1 cellular context compared by ENCODE assay signal in genomic region chr1:156767101-156767878, GRCh38.
A peak's percentile ranks its signal among the peaks of the same experiment; 100 is the strongest.
TF ChIP-seq lines count a peak whose summit lies in the region.

PRCC (plus strand) TSS chr1:156767535; CDS start chr1:156767772, 237 bp downstream.

TF ChIP-seq in K562, 482 proteins besides CTCF, POLR2A, EP300 and RAD21 (continued from another document and continues in another):
- TF ChIP-seq, protein P1, sequence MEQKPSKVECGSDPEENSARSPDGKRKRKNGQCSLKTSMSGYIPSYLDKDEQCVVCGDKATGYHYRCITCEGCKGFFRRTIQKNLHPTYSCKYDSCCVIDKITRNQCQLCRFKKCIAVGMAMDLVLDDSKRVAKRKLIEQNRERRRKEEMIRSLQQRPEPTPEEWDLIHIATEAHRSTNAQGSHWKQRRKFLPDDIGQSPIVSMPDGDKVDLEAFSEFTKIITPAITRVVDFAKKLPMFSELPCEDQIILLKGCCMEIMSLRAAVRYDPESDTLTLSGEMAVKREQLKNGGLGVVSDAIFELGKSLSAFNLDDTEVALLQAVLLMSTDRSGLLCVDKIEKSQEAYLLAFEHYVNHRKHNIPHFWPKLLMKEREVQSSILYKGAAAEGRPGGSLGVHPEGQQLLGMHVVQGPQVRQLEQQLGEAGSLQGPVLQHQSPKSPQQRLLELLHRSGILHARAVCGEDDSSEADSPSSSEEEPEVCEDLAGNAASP (IDR thresholded peaks at IDR 0.05) = no peak
- TF ChIP-seq RBM15 (IDR thresholded peaks at IDR 0.05; ENCODE audit: insufficient read depth, low read length) = no peak
- no peak for TF ChIP-seq KLF10 (CRISPR knock-in tag; IDR thresholded peaks at IDR 0.05)
- peak; percentile 11; the same call in 1 of the 2 replicates for TF ChIP-seq DPF2 (IDR thresholded peaks at IDR 0.05)
- TF ChIP-seq HINFP (tag; conservative IDR thresholded peaks at IDR 0.05; ENCODE audit: low read depth) = no peak; the same call in 1 of the 2 replicates
- no peak for TF ChIP-seq PTTG1 (tag; IDR thresholded peaks at IDR 0.05; ENCODE audit: low read depth)
- no peak; the same call in 1 of the 2 replicates for TF ChIP-seq ZFP91 (CRISPR knock-in tag; IDR thresholded peaks at IDR 0.05)
- TF ChIP-seq, protein P2, sequence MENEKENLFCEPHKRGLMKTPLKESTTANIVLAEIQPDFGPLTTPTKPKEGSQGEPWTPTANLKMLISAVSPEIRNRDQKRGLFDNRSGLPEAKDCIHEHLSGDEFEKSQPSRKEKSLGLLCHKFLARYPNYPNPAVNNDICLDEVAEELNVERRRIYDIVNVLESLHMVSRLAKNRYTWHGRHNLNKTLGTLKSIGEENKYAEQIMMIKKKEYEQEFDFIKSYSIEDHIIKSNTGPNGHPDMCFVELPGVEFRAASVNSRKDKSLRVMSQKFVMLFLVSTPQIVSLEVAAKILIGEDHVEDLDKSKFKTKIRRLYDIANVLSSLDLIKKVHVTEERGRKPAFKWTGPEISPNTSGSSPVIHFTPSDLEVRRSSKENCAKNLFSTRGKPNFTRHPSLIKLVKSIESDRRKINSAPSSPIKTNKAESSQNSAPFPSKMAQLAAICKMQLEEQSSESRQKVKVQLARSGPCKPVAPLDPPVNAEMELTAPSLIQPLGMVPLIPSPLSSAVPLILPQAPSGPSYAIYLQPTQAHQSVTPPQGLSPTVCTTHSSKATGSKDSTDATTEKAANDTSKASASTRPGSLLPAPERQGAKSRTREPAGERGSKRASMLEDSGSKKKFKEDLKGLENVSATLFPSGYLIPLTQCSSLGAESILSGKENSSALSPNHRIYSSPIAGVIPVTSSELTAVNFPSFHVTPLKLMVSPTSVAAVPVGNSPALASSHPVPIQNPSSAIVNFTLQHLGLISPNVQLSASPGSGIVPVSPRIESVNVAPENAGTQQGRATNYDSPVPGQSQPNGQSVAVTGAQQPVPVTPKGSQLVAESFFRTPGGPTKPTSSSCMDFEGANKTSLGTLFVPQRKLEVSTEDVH (IDR thresholded peaks at IDR 0.05; ENCODE audit: low read depth, partially characterized antibody) = peak; percentile 44
- TF ChIP-seq KDM2B (CRISPR knock-in tag; IDR thresholded peaks at IDR 0.05) = no peak
- TF ChIP-seq PHB (CRISPR knock-in tag; IDR thresholded peaks at IDR 0.05) = no peak
- TF ChIP-seq SMARCA4 (IDR thresholded peaks at IDR 0.05) = no peak
- TF ChIP-seq ZNF830 (CRISPR knock-in tag; IDR thresholded peaks at IDR 0.05) = no peak
- TF ChIP-seq, protein P3, sequence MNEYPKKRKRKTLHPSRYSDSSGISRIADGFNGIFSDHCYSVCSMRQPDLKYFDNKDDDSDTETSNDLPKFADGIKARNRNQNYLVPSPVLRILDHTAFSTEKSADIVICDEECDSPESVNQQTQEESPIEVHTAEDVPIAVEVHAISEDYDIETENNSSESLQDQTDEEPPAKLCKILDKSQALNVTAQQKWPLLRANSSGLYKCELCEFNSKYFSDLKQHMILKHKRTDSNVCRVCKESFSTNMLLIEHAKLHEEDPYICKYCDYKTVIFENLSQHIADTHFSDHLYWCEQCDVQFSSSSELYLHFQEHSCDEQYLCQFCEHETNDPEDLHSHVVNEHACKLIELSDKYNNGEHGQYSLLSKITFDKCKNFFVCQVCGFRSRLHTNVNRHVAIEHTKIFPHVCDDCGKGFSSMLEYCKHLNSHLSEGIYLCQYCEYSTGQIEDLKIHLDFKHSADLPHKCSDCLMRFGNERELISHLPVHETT (CRISPR knock-in tag; conservative IDR thresholded peaks at IDR 0.05 in 1 of 2, IDR thresholded peaks at IDR 0.05 in 1 of 2) = peak in 1 of 2 experiments; percentile 94; a peak in 3 of 4 replicates
- TF ChIP-seq MED1 (CRISPR knock-in tag; IDR thresholded peaks at IDR 0.05; ENCODE audit: borderline replicate concordance) = no peak
- peak; percentile 53 for TF ChIP-seq C11orf30 (IDR thresholded peaks at IDR 0.05; ENCODE audit: low read depth)
- peak; percentile 100 for TF ChIP-seq CHD1 (IDR thresholded peaks at IDR 0.05; ENCODE audit: low read length)
- TF ChIP-seq, protein P4, sequence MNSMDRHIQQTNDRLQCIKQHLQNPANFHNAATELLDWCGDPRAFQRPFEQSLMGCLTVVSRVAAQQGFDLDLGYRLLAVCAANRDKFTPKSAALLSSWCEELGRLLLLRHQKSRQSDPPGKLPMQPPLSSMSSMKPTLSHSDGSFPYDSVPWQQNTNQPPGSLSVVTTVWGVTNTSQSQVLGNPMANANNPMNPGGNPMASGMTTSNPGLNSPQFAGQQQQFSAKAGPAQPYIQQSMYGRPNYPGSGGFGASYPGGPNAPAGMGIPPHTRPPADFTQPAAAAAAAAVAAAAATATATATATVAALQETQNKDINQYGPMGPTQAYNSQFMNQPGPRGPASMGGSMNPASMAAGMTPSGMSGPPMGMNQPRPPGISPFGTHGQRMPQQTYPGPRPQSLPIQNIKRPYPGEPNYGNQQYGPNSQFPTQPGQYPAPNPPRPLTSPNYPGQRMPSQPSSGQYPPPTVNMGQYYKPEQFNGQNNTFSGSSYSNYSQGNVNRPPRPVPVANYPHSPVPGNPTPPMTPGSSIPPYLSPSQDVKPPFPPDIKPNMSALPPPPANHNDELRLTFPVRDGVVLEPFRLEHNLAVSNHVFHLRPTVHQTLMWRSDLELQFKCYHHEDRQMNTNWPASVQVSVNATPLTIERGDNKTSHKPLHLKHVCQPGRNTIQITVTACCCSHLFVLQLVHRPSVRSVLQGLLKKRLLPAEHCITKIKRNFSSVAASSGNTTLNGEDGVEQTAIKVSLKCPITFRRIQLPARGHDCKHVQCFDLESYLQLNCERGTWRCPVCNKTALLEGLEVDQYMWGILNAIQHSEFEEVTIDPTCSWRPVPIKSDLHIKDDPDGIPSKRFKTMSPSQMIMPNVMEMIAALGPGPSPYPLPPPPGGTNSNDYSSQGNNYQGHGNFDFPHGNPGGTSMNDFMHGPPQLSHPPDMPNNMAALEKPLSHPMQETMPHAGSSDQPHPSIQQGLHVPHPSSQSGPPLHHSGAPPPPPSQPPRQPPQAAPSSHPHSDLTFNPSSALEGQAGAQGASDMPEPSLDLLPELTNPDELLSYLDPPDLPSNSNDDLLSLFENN (IDR thresholded peaks at IDR 0.05; ENCODE audit: low read depth in 2 of 2, low read length in 2 of 2) = 0 out of 4 replicates have a peak, but pooled peaks have one; percentile 55 to 57
- peak; percentile 99 for TF ChIP-seq ZNF644 (tag; IDR thresholded peaks at IDR 0.05; ENCODE audit: low read depth)
- TF ChIP-seq NCOA6 (IDR thresholded peaks at IDR 0.05) = no peak
- no peak for TF ChIP-seq CCAR2 (IDR thresholded peaks at IDR 0.05; ENCODE audit: low read depth, low read length)
- TF ChIP-seq FOXA1 (IDR thresholded peaks at IDR 0.05; ENCODE audit: borderline replicate concordance) = no peak
- TF ChIP-seq ZNF717 (CRISPR knock-in tag; IDR thresholded peaks at IDR 0.05) = no peak
- TF ChIP-seq ZNF79 (CRISPR knock-in tag; IDR thresholded peaks at IDR 0.05; ENCODE audit: low read depth) = no peak
- no peak for TF ChIP-seq SPI1 (IDR thresholded peaks at IDR 0.05; ENCODE audit: borderline replicate concordance, low read depth, low read length)
- peak in 1 of 2 experiments; percentile 70; a peak in 2 of 3 replicates for TF ChIP-seq CBX3 (IDR thresholded peaks at IDR 0.05; ENCODE audit: borderline replicate concordance in 1 of 2, low read length in 2 of 2)
- peak; percentile 84; the same call in 1 of the 2 replicates for TF ChIP-seq SP1 (CRISPR knock-in tag; IDR thresholded peaks at IDR 0.05)
- TF ChIP-seq E2F3 (CRISPR knock-in tag; IDR thresholded peaks at IDR 0.05) = no peak
- peak; percentile 72 for TF ChIP-seq ZNF384 (IDR thresholded peaks at IDR 0.05; ENCODE audit: low read depth, low read length)
- no peak for TF ChIP-seq HMBOX1 (IDR thresholded peaks at IDR 0.05)
- TF ChIP-seq THAP12 (CRISPR knock-in tag; IDR thresholded peaks at IDR 0.05) = no peak; the same call in 1 of the 2 replicates
- no peak; a peak in 1 of 4 replicates for TF ChIP-seq FOXA3 (CRISPR knock-in tag; conservative IDR thresholded peaks at IDR 0.05 in 1 of 2, IDR thresholded peaks at IDR 0.05 in 1 of 2)
- no peak for TF ChIP-seq NFATC3 (IDR thresholded peaks at IDR 0.05)
- TF ChIP-seq MITF (IDR thresholded peaks at IDR 0.05) = no peak
- TF ChIP-seq TBP (optimal IDR thresholded peaks at IDR 0.05; ENCODE audit: low read depth, low read length) = peak; percentile 73
